Comparison of ENCODE assay signal across 2 cellular contexts in genomic region chr19:39261704-39262103, GRCh38.
TF ChIP-seq lines count a peak whose summit lies in the region.

No MANE protein-coding gene starts in this region.

TF ChIP-seq in A549, 52 proteins besides CTCF, POLR2A, EP300 and RAD21:
- no peak for TF ChIP-seq KDM5A (IDR thresholded peaks at IDR 0.05)
- peak; percentile 57 for TF ChIP-seq ZFP36 (IDR thresholded peaks at IDR 0.05; ENCODE audit: borderline replicate concordance, partially characterized antibody)
- peak; percentile 89 for TF ChIP-seq RFX5 (IDR thresholded peaks at IDR 0.05)

TF ChIP-seq in K562, 482 proteins besides CTCF, POLR2A, EP300 and RAD21:
- TF ChIP-seq BCOR (IDR thresholded peaks at IDR 0.05), result 0 out of 2 replicates have a peak, but pooled peaks have one; percentile 31
- TF ChIP-seq SIX5 (IDR thresholded peaks at IDR 0.05; ENCODE audit: borderline replicate concordance in 1 of 2, insufficient read depth in 1 of 2, low read depth in 1 of 2, low read length in 2 of 2), result no peak
- TF ChIP-seq RFX5 (IDR thresholded peaks at IDR 0.05; ENCODE audit: low read depth, low read length), result peak; percentile 75
- TF ChIP-seq RBM25 (IDR thresholded peaks at IDR 0.05; ENCODE audit: low read depth, low read length, severe bottlenecking), result peak; percentile 72
- no peak for TF ChIP-seq EZH2 (IDR thresholded peaks at IDR 0.05; ENCODE audit: borderline replicate concordance, low read depth, low read length)
- 0 out of 4 replicates have a peak, but pooled peaks of 1 of the 2 experiments have one; percentile 11 for TF ChIP-seq KDM1A (IDR thresholded peaks at IDR 0.05)
